In the genomic region with DNA sequence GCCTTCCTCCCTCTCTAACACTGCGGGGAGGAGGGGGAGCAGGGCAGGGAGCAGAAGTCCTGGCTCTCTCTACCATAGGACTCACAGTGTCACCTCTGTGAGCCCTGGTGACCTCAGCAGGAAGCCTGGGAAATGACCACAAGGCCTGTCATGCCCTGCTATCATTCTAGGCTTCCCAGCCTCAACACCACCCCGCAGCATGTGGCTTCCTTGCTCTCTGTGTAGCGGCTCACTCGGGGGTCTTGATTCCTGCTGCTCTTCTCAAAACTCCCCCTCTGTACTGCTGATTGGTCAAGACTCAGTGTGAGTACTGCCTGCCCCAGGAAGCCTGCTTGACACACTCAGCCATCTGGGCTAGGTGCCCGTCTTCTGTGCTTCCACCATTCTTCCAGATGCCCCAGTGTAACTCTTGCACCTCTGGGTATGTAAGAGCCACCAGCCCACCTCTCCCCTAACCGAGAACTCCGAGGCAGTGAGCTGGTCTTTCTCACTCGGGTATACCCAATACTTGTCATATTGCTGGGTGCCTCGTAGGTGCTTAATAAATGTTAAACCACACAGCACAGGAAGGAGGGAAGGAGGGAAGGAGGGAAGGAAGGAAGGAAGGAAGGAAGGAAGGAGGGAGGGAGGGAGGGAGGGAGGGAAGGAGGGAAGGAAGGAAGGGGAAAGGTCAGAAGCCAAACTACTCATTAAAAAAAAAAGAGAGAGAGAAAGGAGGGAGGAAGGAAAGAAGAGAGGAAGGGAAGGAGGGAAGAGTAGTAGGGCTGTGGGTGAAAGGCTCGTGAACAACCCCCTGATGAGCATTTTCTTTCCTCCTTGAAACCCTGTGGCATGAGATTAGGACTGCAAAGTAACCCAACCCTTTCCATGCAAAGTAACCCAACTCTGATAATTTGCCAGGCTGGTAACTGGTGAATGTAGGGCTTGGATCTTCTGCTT, we compare ENCODE assay signal across 1 cellular context.
A peak's percentile ranks its signal among the peaks of the same experiment; 100 is the strongest.
TF ChIP-seq lines count a peak whose summit lies in the region.

No MANE protein-coding gene starts in this region.

TF ChIP-seq in HepG2, 621 proteins besides CTCF, POLR2A, EP300 and RAD21 (continued from another document):
- TF ChIP-seq, protein P1, sequence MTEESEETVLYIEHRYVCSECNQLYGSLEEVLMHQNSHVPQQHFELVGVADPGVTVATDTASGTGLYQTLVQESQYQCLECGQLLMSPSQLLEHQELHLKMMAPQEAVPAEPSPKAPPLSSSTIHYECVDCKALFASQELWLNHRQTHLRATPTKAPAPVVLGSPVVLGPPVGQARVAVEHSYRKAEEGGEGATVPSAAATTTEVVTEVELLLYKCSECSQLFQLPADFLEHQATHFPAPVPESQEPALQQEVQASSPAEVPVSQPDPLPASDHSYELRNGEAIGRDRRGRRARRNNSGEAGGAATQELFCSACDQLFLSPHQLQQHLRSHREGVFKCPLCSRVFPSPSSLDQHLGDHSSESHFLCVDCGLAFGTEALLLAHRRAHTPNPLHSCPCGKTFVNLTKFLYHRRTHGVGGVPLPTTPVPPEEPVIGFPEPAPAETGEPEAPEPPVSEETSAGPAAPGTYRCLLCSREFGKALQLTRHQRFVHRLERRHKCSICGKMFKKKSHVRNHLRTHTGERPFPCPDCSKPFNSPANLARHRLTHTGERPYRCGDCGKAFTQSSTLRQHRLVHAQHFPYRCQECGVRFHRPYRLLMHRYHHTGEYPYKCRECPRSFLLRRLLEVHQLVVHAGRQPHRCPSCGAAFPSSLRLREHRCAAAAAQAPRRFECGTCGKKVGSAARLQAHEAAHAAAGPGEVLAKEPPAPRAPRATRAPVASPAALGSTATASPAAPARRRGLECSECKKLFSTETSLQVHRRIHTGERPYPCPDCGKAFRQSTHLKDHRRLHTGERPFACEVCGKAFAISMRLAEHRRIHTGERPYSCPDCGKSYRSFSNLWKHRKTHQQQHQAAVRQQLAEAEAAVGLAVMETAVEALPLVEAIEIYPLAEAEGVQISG (CRISPR knock-in tag; IDR thresholded peaks at IDR 0.05), result peak; percentile 35; the same call in 1 of the 2 replicates
- peak; percentile 93 for TF ChIP-seq ZNF263 (CRISPR knock-in tag; IDR thresholded peaks at IDR 0.05)
